ENCODE assay signal across 32 cellular contexts in genomic region chr19:1647664-1648155, GRCh38. TPM values are rescaled to one million over a fixed set of nuclear protein-coding genes. Genes with fewer than 3 reads are reported as not detected.
DNase-seq lines count a peak whose midpoint lies in the region; ATAC-seq and TF ChIP-seq lines count a peak whose summit lies in the region.
"Had no signal": no experiment of that assay in that cellular context is flagged by ENCODE, and none has a peak within 500 bp of the region (broad histone marks: within the 10 kb centered on the region; RNA-seq: fewer than 3 reads in every experiment).

No MANE protein-coding gene starts in this region.

- H2BK12ac ChIP-seq in neuronal stem cell (ENCODE audit: low read length): no peak overlapping the region

- no peak overlapping the region for H2AK5ac ChIP-seq in neuronal stem cell (ENCODE audit: low read depth, low read length)

- H3K4me2 ChIP-seq in BLaER1 (peak overlapping the region; percentile 99), neuronal stem cell (ENCODE audit: insufficient read depth, low read length, poor library complexity, severe bottlenecking) (no peak overlapping the region)

- no peak overlapping the region for H2BK15ac ChIP-seq in neuronal stem cell (ENCODE audit: low read length)

- H3K36me3 ChIP-seq in BLaER1 (peaks cover 73% of the 10 kb centered on the region), neuronal stem cell (replicated peaks in 1 of 2; ENCODE audit: control insufficient read depth in 2 of 2, insufficient read depth in 2 of 2, low read length in 2 of 2) (peaks cover 61 to 76% of the 10 kb centered on the region in 2 donors)
- H3K36me3 ChIP-seq: colonic mucosa, neutrophil, prostate gland, uterus had no signal

- H3K27ac ChIP-seq in BLaER1 (peak overlapping the region; percentile 100), RWPE1 (peak overlapping the region; percentile 93; the same call in 1 of the 2 replicates), neuronal stem cell (replicated peaks; ENCODE audit: low read length) (no peak overlapping the region)
- H3K27ac ChIP-seq: colonic mucosa, GM23248, neutrophil, prostate gland, uterus had no signal

- H3K9ac ChIP-seq in BLaER1: peak overlapping the region; percentile 99
- no peak overlapping the region for H3K9ac ChIP-seq in neuronal stem cell (ENCODE audit: low read depth, low read length, poor library complexity)
- H3K9ac ChIP-seq: GM23248 had no signal

- WGBS in neuronal stem cell (ENCODE audit: extremely low coverage in 2 of 2, insufficient read length in 2 of 2, insufficient replicate concordance in 1 of 2), 2 donors: no CpG with 5 or more reads among the region's 18 CpGs

- H2AFZ ChIP-seq in neuronal stem cell (ENCODE audit: low read length): no peak overlapping the region
- H2AFZ ChIP-seq: GM23248 had no signal

- H3K4me1 Mint-ChIP-seq in glutamatergic neuron (ENCODE audit: low read depth, unreplicated experiment): peaks cover 3% of the 10 kb centered on the region

- no peaks in the 10 kb centered on the region for H3K36me3 Mint-ChIP-seq in glutamatergic neuron (ENCODE audit: unreplicated experiment)
- H3K36me3 Mint-ChIP-seq: activated naive CD8-positive, alpha-beta T cell had no signal

- TF ChIP-seq CTCF in GM20000 (IDR thresholded peaks at IDR 0.05; ENCODE audit: extremely low read depth, missing control alignments) (no peak), RWPE1 (conservative IDR thresholded peaks at IDR 0.05; ENCODE audit: low read depth) (no peak), glutamatergic neuron (IDR thresholded peaks at IDR 0.05; ENCODE audit: partially characterized antibody, unreplicated experiment) (no peak)

- POLR2A ChIA-PET in RWPE1 (lab: Yijun Ruan, JAX; ENCODE audit: low non-redundant PET): no interaction called here

- no peak overlapping the region for H3K14ac ChIP-seq in neuronal stem cell (ENCODE audit: low read length)

- H3K27me3 ChIP-seq in BLaER1 (no peaks in the 10 kb centered on the region), neuronal stem cell (ENCODE audit: control insufficient read depth in 3 of 3, insufficient read depth in 3 of 3, low read depth in 1 of 3, low read length in 3 of 3) (no peaks in the 10 kb centered on the region)
- H3K27me3 ChIP-seq: colonic mucosa, uterus had no signal

- no peak overlapping the region for H4K8ac ChIP-seq in neuronal stem cell (ENCODE audit: low read depth, low read length)

- H3K4me3 ChIP-seq in BLaER1: peak overlapping the region; percentile 97
- H3K4me3 ChIP-seq in neuronal stem cell (ENCODE audit: low read length in 2 of 2): no peak overlapping the region
- H3K4me3 ChIP-seq: colonic mucosa, GM23248, prostate gland, uterus had no signal

- peaks cover 51% of the 10 kb centered on the region for H3K79me1 ChIP-seq in neuronal stem cell (ENCODE audit: low read depth, low read length)

- H3K4me1 ChIP-seq in BLaER1: peaks cover 67% of the 10 kb centered on the region
- H3K4me1 ChIP-seq in neuronal stem cell (ENCODE audit: control insufficient read depth in 2 of 2, insufficient read depth in 1 of 2, low read depth in 1 of 2, low read length in 2 of 2): peaks cover 4 to 7% of the 10 kb centered on the region in 2 donors

- H3K27me3 Mint-ChIP-seq in glutamatergic neuron (ENCODE audit: unreplicated experiment): peaks cover 13% of the 10 kb centered on the region
- H3K27me3 Mint-ChIP-seq: activated CD4-positive, alpha-beta T cell treated with anti-CD3 and anti-CD28 coated beads for 36 hours; activated naive CD8-positive, alpha-beta T cell had no signal

- peak; percentile 44 for DNase-seq in GM20000 (ENCODE audit: low spot score)
- no peak for DNase-seq in RWPE1 (ENCODE audit: low spot score)
- DNase-seq in neuronal stem cell (ENCODE audit: low spot score): no peak
- DNase-seq in SHP77 (lab: John Stamatoyannopoulos, UW): no peak
- no peak for DNase-seq in glutamatergic neuron
- no peak for DNase-seq in NCI-H128 (lab: John Stamatoyannopoulos, UW; ENCODE audit: unreplicated experiment)
- DNase-seq: activated CD4-positive, alpha-beta T cell treated with anti-CD3 and anti-CD28 coated beads for 36 hours; activated CD8-positive, alpha-beta T cell treated with anti-CD3 and anti-CD28 coated beads, Interleukin-2, amount 10 ng/mL, durations not matched to agents 7 days and 5 days; activated effector memory CD4-positive, alpha-beta T cell treated with Interleukin-2 at 50 U/mL for 16 hours; activated T-cell treated with anti-CD3 and anti-CD28 coated beads for 4 hours; AML-193; aorta; colonic mucosa; DMS153; effector memory CD4-positive, alpha-beta T cell; erythroblast; GM23248; HFFc6; IMR-90; NCI-H1417 treated with DMSO at 0.1 percent for 48 hours; NCI-H2081 treated with DMSO at 0.1 percent for 48 hours; NCI-H345; NCI-H748 treated with DMSO at 0.1 percent for 48 hours; OCI-M1; stimulated activated CD4-positive, alpha-beta T cell treated with anti-CD3 and anti-CD28 coated beads, Interleukin-15, amount 100 ng/mL, for 24 hours; stimulated activated naive CD4-positive, alpha-beta T cell treated with Interleukin-2 at 50 U/mL for 16 hours; uterus had no signal

- H2BK5ac ChIP-seq in neuronal stem cell (ENCODE audit: low read length): peak overlapping the region; percentile 48

- no peak overlapping the region for H3K4me3 Mint-ChIP-seq in glutamatergic neuron (ENCODE audit: unreplicated experiment)
- H3K4me3 Mint-ChIP-seq: activated CD4-positive, alpha-beta T cell treated with anti-CD3 and anti-CD28 coated beads for 36 hours; activated CD8-positive, alpha-beta T cell treated with anti-CD3 and anti-CD28 coated beads, Interleukin-2, amount 10 ng/mL, durations not matched to agents 7 days and 5 days; activated naive CD8-positive, alpha-beta T cell; HFFc6 had no signal

- H3K27ac Mint-ChIP-seq in glutamatergic neuron (ENCODE audit: unreplicated experiment): no peak overlapping the region
- H3K27ac Mint-ChIP-seq: activated CD4-positive, alpha-beta T cell treated with anti-CD3 and anti-CD28 coated beads for 36 hours; activated CD8-positive, alpha-beta T cell treated with anti-CD3 and anti-CD28 coated beads, Interleukin-2, amount 10 ng/mL, durations not matched to agents 7 days and 5 days; activated naive CD8-positive, alpha-beta T cell; HFFc6 had no signal

- H3K9me3 Mint-ChIP-seq in glutamatergic neuron (ENCODE audit: unreplicated experiment): peaks cover 8% of the 10 kb centered on the region
- H3K9me3 Mint-ChIP-seq: HFFc6 had no signal

- H4K20me1 ChIP-seq in BLaER1: peaks cover 46% of the 10 kb centered on the region

- no peak overlapping the region for H4K91ac ChIP-seq in neuronal stem cell (ENCODE audit: low read depth, low read length, poor library complexity)

- H3K4ac ChIP-seq in neuronal stem cell (ENCODE audit: low read length): no peak overlapping the region

- H2BK120ac ChIP-seq in neuronal stem cell (ENCODE audit: low read depth, low read length): no peak overlapping the region

- H3K9me3 ChIP-seq in BLaER1 (no peaks in the 10 kb centered on the region), neuronal stem cell (replicated peaks in 1 of 2; ENCODE audit: control insufficient read depth in 2 of 2, insufficient read depth in 1 of 2, low read depth in 1 of 2, low read length in 2 of 2) (peaks cover 0 to 2% of the 10 kb centered on the region in 2 donors)
- H3K9me3 ChIP-seq: colonic mucosa, neutrophil, prostate gland, uterus had no signal

- H3K18ac ChIP-seq in neuronal stem cell (ENCODE audit: low read length): no peak overlapping the region

- ATAC-seq in HG02885 (IDR thresholded peaks at IDR 0.05; ENCODE audit: poor library complexity, unreplicated experiment): no peak
- ATAC-seq: activated CD4-positive, alpha-beta T cell treated with anti-CD3 and anti-CD28 coated beads for 36 hours; activated CD8-positive, alpha-beta T cell treated with anti-CD3 and anti-CD28 coated beads, Interleukin-2, amount 10 ng/mL, durations not matched to agents 7 days and 5 days had no signal

- H3K23ac ChIP-seq in neuronal stem cell (ENCODE audit: low read depth, low read length, poor library complexity): peak overlapping the region; percentile 16

- CTCF ChIA-PET in RWPE1 (lab: Yijun Ruan, JAX): no interaction called here

RNA-seq across cellular contexts. Expression of gene TCF3, which starts 4.7 kb away (rescaled TPM):
- 333 TPM for polyA plus RNA-seq in neuronal stem cell (2013, experiment 1 of 2)
- 334 TPM for polyA plus RNA-seq in neuronal stem cell (2013, experiment 2 of 2)
- total RNA-seq in glutamatergic neuron (ENCODE audit: unreplicated experiment): 249 TPM

RNA-seq across cellular contexts. Expression of gene UQCR11, which starts 42.4 kb away (rescaled TPM):
- 160 TPM for polyA plus RNA-seq in neuronal stem cell (2013, experiment 1 of 2)
- polyA plus RNA-seq in neuronal stem cell (2013, experiment 2 of 2): 160 TPM
- 204 TPM for total RNA-seq in glutamatergic neuron (ENCODE audit: unreplicated experiment)

RNA-seq across cellular contexts. Expression of gene MBD3, which starts 55.0 kb away (rescaled TPM):
- 68.0 TPM for polyA plus RNA-seq in neuronal stem cell (2013, experiment 1 of 2)
- polyA plus RNA-seq in neuronal stem cell (2013, experiment 2 of 2): 64.2 TPM
- total RNA-seq in glutamatergic neuron (ENCODE audit: unreplicated experiment): 106 TPM
